Comparison of ENCODE assay signal across 8 cellular contexts in genomic region chrX:74343970-74344622, GRCh38. TPM values are rescaled to one million over a fixed set of nuclear protein-coding genes. Genes with fewer than 3 reads are reported as not detected.
DNase-seq lines count a peak whose midpoint lies in the region; ATAC-seq, FAIRE-seq and TF ChIP-seq lines count a peak whose summit lies in the region.

No MANE protein-coding gene starts in this region.

- peak; percentile 26 for DNase-seq in GM12864 (ENCODE audit: low read depth)
- DNase-seq in NCI-H1105 (lab: John Stamatoyannopoulos, UW): peak; percentile 55
- DNase-seq in SK-N-SH: peak; percentile 57
- peak; percentile 6 to 79 for DNase-seq in T47D (ENCODE audit: low read depth in 1 of 2, low spot score in 1 of 2)
- peak; percentile 85 for DNase-seq in iPS-NIHi7 (ENCODE audit: extremely low spot score)
- peak; percentile 29 for DNase-seq in stimulated activated CD4-positive, alpha-beta T cell treated with anti-CD3 and anti-CD28 coated beads, Interleukin-1b, Interleukin-23, amount 100 ng/mL, for 48 hours

- no peak overlapping the region for H3K27ac ChIP-seq in SK-N-SH (ENCODE audit: low read depth in 2 of 2, low read length in 1 of 2)

- TF ChIP-seq CTCF in GM12864 (IDR thresholded peaks at IDR 0.05; ENCODE audit: low read depth, low read length, missing control alignments) (peak; percentile 60), SK-N-SH (IDR thresholded peaks at IDR 0.05) (peak; percentile 76)

- no peaks in the 10 kb centered on the region; the same call in 1 of the 2 replicates for H3K27me3 ChIP-seq in SK-N-SH (ENCODE audit: insufficient read depth)

- no peak overlapping the region for H3K9ac ChIP-seq in SK-N-SH

- no peaks in the 10 kb centered on the region for H3K36me3 ChIP-seq in SK-N-SH (replicated peaks in 1 of 2; ENCODE audit: control insufficient read depth in 1 of 2, insufficient read depth in 2 of 2, low read length in 1 of 2)

- H3K4me1 ChIP-seq in SK-N-SH (ENCODE audit: control insufficient read depth in 1 of 2, insufficient read depth in 2 of 2, low read depth in 1 of 2, low read length in 1 of 2): no peaks in the 10 kb centered on the region

- FAIRE-seq in A204.1 (lab: Jason Lieb, UNC): peak; percentile 37

- in situ Hi-C loops in T47D (cut with HindIII; ENCODE audit: low pct_unique_long_range_greater_than_20kb, low sequenced_read_pairs): no loop called here

- CTCF ChIA-PET in SK-N-SH (lab: Yijun Ruan, JAX): interaction anchor here (0.7 to 2.7 kb wide), 21 partner anchors 8 to 488 kb away, joined by 3 to 11 read pairs (median 3); no protein-coding TSS in a partner anchor

- POLR2A ChIA-PET in SK-N-SH (lab: Yijun Ruan, JAX): no interaction called here

- TF ChIP-seq EP300 in SK-N-SH (IDR thresholded peaks at IDR 0.05; ENCODE audit: borderline replicate concordance in 1 of 2, low read depth in 1 of 2, low read length in 1 of 2): no peak

- H3K9me3 ChIP-seq in SK-N-SH: no peaks in the 10 kb centered on the region

- no peaks in the 10 kb centered on the region for H3K9me2 ChIP-seq in SK-N-SH

- peak; percentile 84 for TF ChIP-seq RAD21 in SK-N-SH (IDR thresholded peaks at IDR 0.05; ENCODE audit: low read length)

- no peaks in the 10 kb centered on the region for H3F3A ChIP-seq in SK-N-SH (replicated peaks; ENCODE audit: insufficient read depth)

- no peak overlapping the region for H2AFZ ChIP-seq in SK-N-SH (ENCODE audit: low read depth)

- peak; percentile 96 for ATAC-seq in HG02610 (IDR thresholded peaks at IDR 0.05; ENCODE audit: unreplicated experiment)

- no peak overlapping the region for H3K4me3 ChIP-seq in GM12864 (ENCODE audit: low read depth, low read length)
- no peak overlapping the region for H3K4me3 ChIP-seq in SK-N-SH (ENCODE audit: low read depth in 2 of 2, low read length in 1 of 2)

- no peaks in the 10 kb centered on the region for H3K79me2 ChIP-seq in SK-N-SH (ENCODE audit: insufficient read depth)

- H4K20me1 ChIP-seq in SK-N-SH (ENCODE audit: insufficient read depth): no peaks in the 10 kb centered on the region

- 20% methylated on average over 5 of the region's 5 CpGs for WGBS in SK-N-SH (ENCODE audit: low lambda C conversion rate)

- H3K4me2 ChIP-seq in SK-N-SH: no peak overlapping the region

TF ChIP-seq in SK-N-SH, 30 proteins besides CTCF, POLR2A, EP300 and RAD21:
- TF ChIP-seq RCOR1 (IDR thresholded peaks at IDR 0.05; ENCODE audit: low read length) (no peak), FOXJ3 (CRISPR knock-in tag; IDR thresholded peaks at IDR 0.05) (no peak), MXI1 (IDR thresholded peaks at IDR 0.05; ENCODE audit: low read depth, low read length) (no peak), SIN3A (IDR thresholded peaks at IDR 0.05; ENCODE audit: borderline replicate concordance, low read depth, low read length) (no peak), NRF1 (IDR thresholded peaks at IDR 0.05; ENCODE audit: low read depth, low read length) (no peak), GABPA (IDR thresholded peaks at IDR 0.05; ENCODE audit: low read depth) (0 out of 2 replicates have a peak, but pooled peaks have one; percentile 41), RFX5 (IDR thresholded peaks at IDR 0.05; ENCODE audit: low read length) (no peak), FOSL2 (IDR thresholded peaks at IDR 0.05; ENCODE audit: borderline replicate concordance, low read depth) (0 out of 2 replicates have a peak, but pooled peaks have one; percentile 15), NFIC (IDR thresholded peaks at IDR 0.05; ENCODE audit: borderline replicate concordance) (peak; percentile 89), RXRA (IDR thresholded peaks at IDR 0.05; ENCODE audit: borderline replicate concordance, low read depth) (0 out of 2 replicates have a peak, but pooled peaks have one; percentile 15), FOXM1 (IDR thresholded peaks at IDR 0.05; ENCODE audit: low read depth) (no peak), SMC3 (IDR thresholded peaks at IDR 0.05; ENCODE audit: low read depth, low read length) (peak; percentile 64; the same call in 1 of the 2 replicates), CHD2 (IDR thresholded peaks at IDR 0.05; ENCODE audit: low read length, partially characterized antibody) (no peak), ELF1 (IDR thresholded peaks at IDR 0.05) (0 out of 2 replicates have a peak, but pooled peaks have one; percentile 10), MEF2A (IDR thresholded peaks at IDR 0.05; ENCODE audit: borderline replicate concordance, low read depth) (no peak), GATA2 (CRISPR knock-in tag; IDR thresholded peaks at IDR 0.05) (no peak), MAX (IDR thresholded peaks at IDR 0.05; ENCODE audit: low read depth) (no peak), EZH2phosphoT487 (IDR thresholded peaks at IDR 0.05; ENCODE audit: borderline replicate concordance, low read depth) (no peak)
TF ChIP-seq in SK-N-SH: peak in this region for 6.

RNA-seq across cellular contexts. Expression of gene ZCCHC13, which starts 40.1 kb away (rescaled TPM):
- polyA plus RNA-seq in SK-N-SH (2012; rRNA removed): not detected in 2 replicates
- not detected in 2 replicates for polyA plus RNA-seq in SK-N-SH (2012; cell fraction: cytosol; rRNA removed)
- not detected in 2 replicates for polyA plus RNA-seq in SK-N-SH (2012; cell fraction: nucleus; rRNA removed)

Comparison
In these comparisons a context has a peak if more than half of its experiments do, and no peak if none do; other contexts are left out.
1. DNase-seq: peak in every context shown above with its lines; median percentile 85 in iPS-NIHi7; 57 in SK-N-SH; 55 in NCI-H1105; 42 in T47D; 29 in stimulated activated CD4-positive, alpha-beta T cell treated with anti-CD3 and anti-CD28 coated beads, Interleukin-1b, Interleukin-23, amount 100 ng/mL, for 48 hours; 26 in GM12864.